In genomic region chr15:89129123-89129815, GRCh38 we compare ENCODE assay signal across 8 cellular contexts. TPM values are rescaled to one million over a fixed set of nuclear protein-coding genes. Genes with fewer than 3 reads are reported as not detected.
A peak's percentile ranks its signal among the peaks of the same experiment; 100 is the strongest.
DNase-seq lines count a peak whose midpoint lies in the region; ATAC-seq and TF ChIP-seq lines count a peak whose summit lies in the region.

No MANE protein-coding gene starts in this region.

- ATAC-seq in CD8-positive, alpha-beta T cell = peak; percentile 73
- peak; percentile 41 for ATAC-seq in HG02798 (IDR thresholded peaks at IDR 0.05; ENCODE audit: poor library complexity, unreplicated experiment)
- ATAC-seq in HG02763 (IDR thresholded peaks at IDR 0.05; ENCODE audit: unreplicated experiment) = no peak
- ATAC-seq in GM21423 (IDR thresholded peaks at IDR 0.05; ENCODE audit: unreplicated experiment) = no peak

- no peak overlapping the region for H3K27ac Mint-ChIP-seq in CD8-positive, alpha-beta T cell

- no peak overlapping the region for H3K4me3 Mint-ChIP-seq in CD8-positive, alpha-beta T cell

- no peaks in the 10 kb centered on the region for H3K9me3 ChIP-seq in CD8-positive, alpha-beta T cell (ENCODE audit: low read length)
- no peaks in the 10 kb centered on the region for H3K9me3 ChIP-seq in ascending aorta

- H3K27me3 ChIP-seq in CD8-positive, alpha-beta T cell (ENCODE audit: insufficient read depth, low read length) = no peaks in the 10 kb centered on the region
- no peaks in the 10 kb centered on the region for H3K27me3 ChIP-seq in ascending aorta

- H3K36me3 ChIP-seq in CD8-positive, alpha-beta T cell (ENCODE audit: insufficient read depth, low read length) = peaks cover 6% of the 10 kb centered on the region
- peaks cover 12 to 13% of the 10 kb centered on the region in 2 donors for H3K36me3 ChIP-seq in ascending aorta

- no peak overlapping the region for H3K4me3 ChIP-seq in CD8-positive, alpha-beta T cell (ENCODE audit: low read depth, low read length)
- no peak overlapping the region for H3K4me3 ChIP-seq in ascending aorta

- H3K4me1 Mint-ChIP-seq in CD8-positive, alpha-beta T cell (ENCODE audit: low read depth) = peaks cover 23% of the 10 kb centered on the region

- peak; percentile 14 to 74 (median 56) for DNase-seq in CD8-positive, alpha-beta T cell
- DNase-seq in T follicular helper cell (ENCODE audit: low read depth) (peak; percentile 50), ascending aorta (ENCODE audit: low spot score in 2 of 2) (no peak), kidney glomerular epithelial cell (lab: John Stamatoyannopoulos, UW) (peak; percentile 23)
- DNase-seq in stimulated activated CD8-positive, alpha-beta memory T cell treated with anti-CD3 and anti-CD28 coated beads, Interleukin-12 subunit alpha, Interleukin-12 subunit beta, amount 100 ng/mL, for 4 hours (ENCODE audit: low read depth) = peak; percentile 29

- TF ChIP-seq CTCF in CD8-positive, alpha-beta T cell (IDR thresholded peaks at IDR 0.05) = peak; percentile 75
- TF ChIP-seq CTCF in ascending aorta (IDR thresholded peaks at IDR 0.05) = peak; percentile 52 to 69 (median 66)

- POLR2A ChIA-PET in CD8-positive, alpha-beta T cell (lab: Charles Lee) = interaction anchor here (0.6 to 1.2 kb wide), 4 partner anchors 10 to 259 kb away, joined by 3 to 4 read pairs (median 4); no protein-coding TSS in a partner anchor

- peaks cover 9% of the 10 kb centered on the region for H3K4me1 ChIP-seq in CD8-positive, alpha-beta T cell (ENCODE audit: insufficient read depth, low read length)
- H3K4me1 ChIP-seq in ascending aorta = peaks cover 5 to 33% of the 10 kb centered on the region in 2 donors

- no peaks in the 10 kb centered on the region for H3K27me3 Mint-ChIP-seq in CD8-positive, alpha-beta T cell (ENCODE audit: low read depth)

- CTCF ChIA-PET in CD8-positive, alpha-beta T cell (lab: Charles Lee) = interaction anchor here (0.7 to 6.8 kb wide), 32 partner anchors 9 to 259 kb away, joined by 3 to 117 read pairs (median 6); partner anchors contain the start of genes ABHD2 and HAPLN3

- H3K36me3 Mint-ChIP-seq in CD8-positive, alpha-beta T cell = peaks cover 37% of the 10 kb centered on the region

- no peak overlapping the region for H3K27ac ChIP-seq in CD8-positive, alpha-beta T cell (ENCODE audit: low read depth, low read length)
- peak overlapping the region; percentile 59 to 79 for H3K27ac ChIP-seq in ascending aorta

- intact Hi-C loops in CD8-positive, alpha-beta T cell (cut with DNase I, micrococcal nuclease) = loop anchor here (1.0 to 2.0 kb wide), 4 partner anchors 38 to 508 kb away; partner anchors contain the start of gene AEN (in 1 of the 2)
- intact Hi-C loops in ascending aorta (cut with DNase I) = loop anchor here (5.0 kb wide), 1 partner anchor 227 kb away; no protein-coding TSS in a partner anchor

- H3K9me3 Mint-ChIP-seq in CD8-positive, alpha-beta T cell = no peaks in the 10 kb centered on the region

RNA-seq across cellular contexts. Expression of gene ABHD2, which starts 41.0 kb away (rescaled TPM):
- 10 to 100 TPM; 22.2 to 25.7 TPM for total RNA-seq in CD8-positive, alpha-beta T cell
- total RNA-seq in ascending aorta = 228 TPM

Comparison
In these comparisons a context has a peak if more than half of its experiments do, and no peak if none do; other contexts are left out.
1. ATAC-seq: peak in CD8-positive, alpha-beta T cell (single experiment) and HG02798 (single experiment); none in HG02763 (single experiment) and GM21423 (single experiment).
2. DNase-seq: peak in CD8-positive, alpha-beta T cell (7 of 7), T follicular helper cell (single experiment), kidney glomerular epithelial cell (single experiment) and stimulated activated CD8-positive, alpha-beta memory T cell treated with anti-CD3 and anti-CD28 coated beads, Interleukin-12 subunit alpha, Interleukin-12 subunit beta, amount 100 ng/mL, for 4 hours (single experiment); none in ascending aorta (0 of 2).